In genomic region chr7:43554423-43554822, GRCh38 we compare ENCODE assay signal across 19 cellular contexts. TPM values are rescaled to one million over a fixed set of nuclear protein-coding genes. Genes with fewer than 3 reads are reported as not detected.
DNase-seq lines count a peak whose midpoint lies in the region; ATAC-seq and TF ChIP-seq lines count a peak whose summit lies in the region.
"Had no signal": no experiment of that assay in that cellular context is flagged by ENCODE, and none has a peak within 500 bp of the region (broad histone marks: within the 10 kb centered on the region; RNA-seq: fewer than 3 reads in every experiment).

No MANE protein-coding gene starts in this region.

- no peak for TF ChIP-seq CTCF in MCF 10A (IDR thresholded peaks at IDR 0.05; ENCODE audit: unreplicated experiment)
- TF ChIP-seq CTCF in breast epithelium (IDR thresholded peaks at IDR 0.05), result no peak
- no peak for TF ChIP-seq CTCF in neural progenitor cell (IDR thresholded peaks at IDR 0.05)

- H3K27me3 Mint-ChIP-seq in MCF 10A (ENCODE audit: insufficient read depth, unreplicated experiment) (no peaks in the 10 kb centered on the region), neural progenitor cell (ENCODE audit: insufficient read depth, low read depth) (peaks cover 3% of the 10 kb centered on the region)
- no peaks in the 10 kb centered on the region for H3K27me3 Mint-ChIP-seq in activated naive CD8-positive, alpha-beta T cell treated with anti-CD3 and anti-CD28 coated beads for 36 hours

- no peak overlapping the region for H3K9ac ChIP-seq in neural progenitor cell
- H3K9ac ChIP-seq: BLaER1 treated with 17β-estradiol and CSF1 and Interleukin-3, amounts not matched to agents 10 nM and 100 nM had no signal

- no peak overlapping the region for H3K27ac ChIP-seq in breast epithelium
- H3K27ac ChIP-seq in KOPT-K1 (ENCODE audit: low read depth, low read length, poor library complexity, severe bottlenecking), result peak overlapping the region; percentile 66
- no peak overlapping the region for H3K27ac ChIP-seq in neural progenitor cell
- H3K27ac ChIP-seq: BLaER1 treated with 17β-estradiol and CSF1 and Interleukin-3, amounts not matched to agents 10 nM and 100 nM; testis had no signal

- DNase-seq in MCF 10A (ENCODE audit: unreplicated experiment) (no peak), breast epithelium (ENCODE audit: low spot score in 2 of 2) (no peak), neural progenitor cell (ENCODE audit: low spot score) (no peak)
- DNase-seq in activated naive CD8-positive, alpha-beta T cell treated with anti-CD3 and anti-CD28 coated beads for 36 hours, result no peak
- DNase-seq: activated CD4-positive, alpha-beta memory T cell treated with anti-CD3 and anti-CD28 coated beads, Interleukin-2, amount 10 ng/mL, durations not matched to agents 7 days and 5 days; glutamatergic neuron; NCI-H1105; NCI-H1930; NCI-H82; nucleus accumbens; stimulated activated CD4-positive, alpha-beta T cell treated with anti-CD3 and anti-CD28 coated beads, Interleukin-2, amount 100 ng/mL, for 48 hours; T1000; testis had no signal

- H3K4me3 Mint-ChIP-seq in MCF 10A (ENCODE audit: unreplicated experiment) (no peak overlapping the region), neural progenitor cell (peak overlapping the region; percentile 28)
- no peak overlapping the region for H3K4me3 Mint-ChIP-seq in activated naive CD8-positive, alpha-beta T cell treated with anti-CD3 and anti-CD28 coated beads for 36 hours
- H3K4me3 Mint-ChIP-seq: activated CD4-positive, alpha-beta memory T cell treated with anti-CD3 and anti-CD28 coated beads, Interleukin-2, amount 10 ng/mL, durations not matched to agents 7 days and 5 days; stimulated activated effector memory CD8-positive, alpha-beta T cell treated with anti-CD3 and anti-CD28 coated beads, Interleukin-12 subunit alpha, Interleukin-12 subunit beta, amount 100 ng/mL, for 72 hours had no signal

- H3K36me3 ChIP-seq in breast epithelium, result no peaks in the 10 kb centered on the region
- H3K36me3 ChIP-seq in KOPT-K1 (ENCODE audit: insufficient read depth, low read length), result no peaks in the 10 kb centered on the region
- no peaks in the 10 kb centered on the region for H3K36me3 ChIP-seq in neural progenitor cell
- H3K36me3 ChIP-seq: HAP-1 had no signal

- no peak for ATAC-seq in HG03460 (IDR thresholded peaks at IDR 0.05; ENCODE audit: unreplicated experiment)
- ATAC-seq in HG02759 (IDR thresholded peaks at IDR 0.05; ENCODE audit: unreplicated experiment), result no peak
- ATAC-seq: stimulated activated effector memory CD8-positive, alpha-beta T cell treated with anti-CD3 and anti-CD28 coated beads, Interleukin-12 subunit alpha, Interleukin-12 subunit beta, amount 100 ng/mL, for 72 hours had no signal

- H3K4me3 ChIP-seq in breast epithelium (no peak overlapping the region), neural progenitor cell (no peak overlapping the region)
- H3K4me3 ChIP-seq: BLaER1 treated with 17β-estradiol and CSF1 and Interleukin-3, amounts not matched to agents 10 nM and 100 nM; HAP-1; testis had no signal

- H3K4me2 ChIP-seq in neural progenitor cell, result no peak overlapping the region

- H3K4me1 Mint-ChIP-seq in MCF 10A (ENCODE audit: insufficient read depth, unreplicated experiment), result peaks cover 44% of the 10 kb centered on the region
- peaks cover 18% of the 10 kb centered on the region for H3K4me1 Mint-ChIP-seq in activated naive CD8-positive, alpha-beta T cell treated with anti-CD3 and anti-CD28 coated beads for 36 hours
- peaks cover 7% of the 10 kb centered on the region for H3K4me1 Mint-ChIP-seq in neural progenitor cell

- H3K27me3 ChIP-seq in breast epithelium (no peaks in the 10 kb centered on the region), neural progenitor cell (no peaks in the 10 kb centered on the region)
- H3K27me3 ChIP-seq: BLaER1 treated with 17β-estradiol and CSF1 and Interleukin-3, amounts not matched to agents 10 nM and 100 nM; testis had no signal

- H3K4me1 ChIP-seq in breast epithelium, result no peaks in the 10 kb centered on the region
- peaks cover 11% of the 10 kb centered on the region for H3K4me1 ChIP-seq in neural progenitor cell
- H3K4me1 ChIP-seq: HAP-1, testis had no signal

- no peak for TF ChIP-seq POLR2A in breast epithelium (IDR thresholded peaks at IDR 0.05)

- H2AFZ ChIP-seq in neural progenitor cell (replicated peaks), result no peak overlapping the region

- no TSS peak for BruUV-seq in MCF 10A (replicated peaks; lab: Mats Ljungman, UMichigan)

- intact Hi-C loops in MCF 10A (cut with micrococcal nuclease), result no loop called here
- intact Hi-C loops in breast epithelium (cut with DNase I; ENCODE audit: low total_unique reads), result no loop called here

- no peaks in the 10 kb centered on the region for H3K9me3 Mint-ChIP-seq in MCF 10A (ENCODE audit: unreplicated experiment)
- H3K9me3 Mint-ChIP-seq in activated naive CD8-positive, alpha-beta T cell treated with anti-CD3 and anti-CD28 coated beads for 36 hours, result no peaks in the 10 kb centered on the region
- no peaks in the 10 kb centered on the region for H3K9me3 Mint-ChIP-seq in neural progenitor cell
- H3K9me3 Mint-ChIP-seq: activated CD4-positive, alpha-beta memory T cell treated with anti-CD3 and anti-CD28 coated beads, Interleukin-2, amount 10 ng/mL, durations not matched to agents 7 days and 5 days; stimulated activated effector memory CD8-positive, alpha-beta T cell treated with anti-CD3 and anti-CD28 coated beads, Interleukin-12 subunit alpha, Interleukin-12 subunit beta, amount 100 ng/mL, for 72 hours had no signal

- no peaks in the 10 kb centered on the region for H3K79me2 ChIP-seq in neural progenitor cell (ENCODE audit: low read depth)

- H3K27ac Mint-ChIP-seq in MCF 10A (ENCODE audit: low read depth, unreplicated experiment) (peak overlapping the region; percentile 90), neural progenitor cell (no peak overlapping the region)
- peak overlapping the region; percentile 17 for H3K27ac Mint-ChIP-seq in activated naive CD8-positive, alpha-beta T cell treated with anti-CD3 and anti-CD28 coated beads for 36 hours
- H3K27ac Mint-ChIP-seq: activated CD4-positive, alpha-beta memory T cell treated with anti-CD3 and anti-CD28 coated beads, Interleukin-2, amount 10 ng/mL, durations not matched to agents 7 days and 5 days had no signal

- H3K9me3 ChIP-seq in breast epithelium (no peaks in the 10 kb centered on the region), KOPT-K1 (ENCODE audit: insufficient read depth, low read length, poor library complexity, severe bottlenecking) (no peaks in the 10 kb centered on the region), neural progenitor cell (ENCODE audit: low read depth) (no peaks in the 10 kb centered on the region)
- H3K9me3 ChIP-seq: BLaER1 treated with 17β-estradiol and CSF1 and Interleukin-3, amounts not matched to agents 10 nM and 100 nM; HAP-1; testis had no signal

- H4K20me1 ChIP-seq in neural progenitor cell (ENCODE audit: low read depth), result no peaks in the 10 kb centered on the region
- H4K20me1 ChIP-seq: BLaER1 treated with 17β-estradiol and CSF1 and Interleukin-3, amounts not matched to agents 10 nM and 100 nM had no signal

- H3K36me3 Mint-ChIP-seq in MCF 10A (ENCODE audit: insufficient read depth, unreplicated experiment) (peaks cover 9% of the 10 kb centered on the region), neural progenitor cell (no peaks in the 10 kb centered on the region)
- no peaks in the 10 kb centered on the region for H3K36me3 Mint-ChIP-seq in activated naive CD8-positive, alpha-beta T cell treated with anti-CD3 and anti-CD28 coated beads for 36 hours
- H3K36me3 Mint-ChIP-seq: stimulated activated effector memory CD8-positive, alpha-beta T cell treated with anti-CD3 and anti-CD28 coated beads, Interleukin-12 subunit alpha, Interleukin-12 subunit beta, amount 100 ng/mL, for 72 hours had no signal

- CTCF ChIA-PET in MCF 10A (lab: Yijun Ruan, JAX), result interaction anchor here (1.0 kb wide), 1 partner anchor 100 kb away, joined by 4 read pairs; no protein-coding TSS in a partner anchor

- POLR2A ChIA-PET in MCF 10A (lab: Yijun Ruan, JAX), result interaction anchor here (0.6 to 1.1 kb wide), 5 partner anchors 15 to 98 kb away, joined by 3 to 5 read pairs (median 3); no protein-coding TSS in a partner anchor

- H3F3A ChIP-seq in neural progenitor cell (ENCODE audit: low read depth), result peaks cover 12% of the 10 kb centered on the region

RNA-seq across cellular contexts. Expression of gene STK17A, which starts 28.5 kb away (rescaled TPM):
- total RNA-seq in MCF 10A (2022), result 27.2 and 51.6 TPM in 2 replicates
- total RNA-seq in breast epithelium, result 10 to 100 TPM; 13.3 to 24.3 (median 24.1) TPM
- total RNA-seq in activated naive CD8-positive, alpha-beta T cell treated with anti-CD3 and anti-CD28 coated beads for 36 hours, result 10 to 100 TPM; 53.2 to 53.8 TPM
- total RNA-seq in neural progenitor cell (ENCODE audit: low replicate concordance), result 13.1 and 15.6 TPM in 2 replicates
